ENCODE assay signal across 20 cellular contexts in the genomic region with DNA sequence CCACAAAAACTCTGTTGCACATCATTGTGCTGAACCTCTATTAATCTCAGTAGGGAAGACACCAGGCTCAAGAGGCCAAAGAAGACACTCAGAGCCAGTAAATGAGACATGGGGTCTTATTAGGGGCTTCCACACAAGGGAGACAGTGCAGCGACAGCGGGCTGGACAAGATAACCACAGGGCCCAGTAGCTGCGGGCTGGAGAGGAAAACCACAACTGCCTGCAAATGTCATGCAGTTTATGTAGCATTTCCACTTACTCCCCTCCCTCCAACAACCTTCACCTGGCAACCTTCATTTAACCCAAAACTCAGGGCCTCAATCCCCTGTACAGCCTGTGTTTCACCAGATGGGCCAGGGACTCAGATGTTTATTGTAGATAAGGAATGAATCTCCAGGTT.
"Had no signal": no experiment of that assay in that cellular context is flagged by ENCODE, and none has a peak within 500 bp of the region (broad histone marks: within the 10 kb centered on the region; RNA-seq: fewer than 3 reads in every experiment).

No MANE protein-coding gene starts in this region.

- H3K27me3 Mint-ChIP-seq: stimulated activated naive CD8-positive, alpha-beta T cell treated with anti-CD3 and anti-CD28 coated beads, Interleukin-15, Interleukin-2, amounts not matched to agents 100 ng/mL and 50 ng/mL, for 24 hours had no signal

- H3K4me3 Mint-ChIP-seq: effector memory CD8-positive, alpha-beta T cell; naive B cell; nephron; stimulated activated effector memory CD8-positive, alpha-beta T cell treated with anti-CD3 and anti-CD28 coated beads, Interleukin-12 subunit alpha, Interleukin-12 subunit beta, amount 100 ng/mL, for 72 hours; stimulated activated naive CD8-positive, alpha-beta T cell treated with anti-CD3 and anti-CD28 coated beads, Interleukin-15, Interleukin-2, amounts not matched to agents 100 ng/mL and 50 ng/mL, for 24 hours had no signal

- H3K27me3 ChIP-seq: right lobe of liver, testis, transverse colon had no signal

- H3K4me1 ChIP-seq: foreskin keratinocyte, psoas muscle, right lobe of liver, testis, transverse colon had no signal

- H3K36me3 Mint-ChIP-seq: naive B cell; stimulated activated effector memory CD8-positive, alpha-beta T cell treated with anti-CD3 and anti-CD28 coated beads, Interleukin-12 subunit alpha, Interleukin-12 subunit beta, amount 100 ng/mL, for 72 hours had no signal

- H3K9me3 Mint-ChIP-seq: stimulated activated effector memory CD8-positive, alpha-beta T cell treated with anti-CD3 and anti-CD28 coated beads, Interleukin-12 subunit alpha, Interleukin-12 subunit beta, amount 100 ng/mL, for 72 hours had no signal

- H3K36me3 ChIP-seq: right lobe of liver, transverse colon had no signal

- ATAC-seq: effector memory CD8-positive, alpha-beta T cell; foreskin keratinocyte; psoas muscle; right lobe of liver; stimulated activated effector memory CD8-positive, alpha-beta T cell treated with anti-CD3 and anti-CD28 coated beads, Interleukin-12 subunit alpha, Interleukin-12 subunit beta, amount 100 ng/mL, for 72 hours had no signal

- H3K9me3 ChIP-seq: psoas muscle, right lobe of liver, testis, transverse colon had no signal

- DNase-seq: cortex of kidney; dorsolateral prefrontal cortex; effector memory CD8-positive, alpha-beta T cell; foreskin keratinocyte; head of caudate nucleus; hippocampal formation; kidney glomerular epithelial cell; mesendoderm; naive B cell; occipital lobe; psoas muscle; retina; right lobe of liver; stimulated activated CD4-positive, alpha-beta T cell treated with anti-CD3 and anti-CD28 coated beads, Interleukin-4, amount 100 ng/mL, for 1 hour; stimulated activated CD8-positive, alpha-beta memory T cell treated with anti-CD3 and anti-CD28 coated beads, Interleukin-4, amount 100 ng/mL, for 48 hours; testis; transverse colon had no signal

- H3K4me3 ChIP-seq: dorsolateral prefrontal cortex, psoas muscle, right lobe of liver, testis, transverse colon had no signal

- H3K27ac Mint-ChIP-seq: effector memory CD8-positive, alpha-beta T cell; naive B cell; nephron; stimulated activated effector memory CD8-positive, alpha-beta T cell treated with anti-CD3 and anti-CD28 coated beads, Interleukin-12 subunit alpha, Interleukin-12 subunit beta, amount 100 ng/mL, for 72 hours; stimulated activated naive CD8-positive, alpha-beta T cell treated with anti-CD3 and anti-CD28 coated beads, Interleukin-15, Interleukin-2, amounts not matched to agents 100 ng/mL and 50 ng/mL, for 24 hours had no signal

- H3K27ac ChIP-seq: dorsolateral prefrontal cortex, foreskin keratinocyte, psoas muscle, right lobe of liver, testis, transverse colon had no signal

- H3K4me1 Mint-ChIP-seq: naive B cell; nephron; stimulated activated effector memory CD8-positive, alpha-beta T cell treated with anti-CD3 and anti-CD28 coated beads, Interleukin-12 subunit alpha, Interleukin-12 subunit beta, amount 100 ng/mL, for 72 hours had no signal
